In genomic region chr10:34918896-34919295, GRCh38 we compare ENCODE assay signal across 22 cellular contexts.
A peak's percentile ranks its signal among the peaks of the same experiment; 100 is the strongest.
DNase-seq lines count a peak whose midpoint lies in the region; ATAC-seq and TF ChIP-seq lines count a peak whose summit lies in the region.
"Had no signal": no experiment of that assay in that cellular context is flagged by ENCODE, and none has a peak within 500 bp of the region (broad histone marks: within the 10 kb centered on the region; RNA-seq: fewer than 3 reads in every experiment).

No MANE protein-coding gene starts in this region.

- no peaks in the 10 kb centered on the region for H3K36me3 ChIP-seq in SJCRH30
- no peaks in the 10 kb centered on the region for H3K36me3 ChIP-seq in esophagus squamous epithelium
- H3K36me3 ChIP-seq: breast epithelium, upper lobe of left lung had no signal

- H3K27me3 ChIP-seq in SJCRH30: no peaks in the 10 kb centered on the region
- no peaks in the 10 kb centered on the region for H3K27me3 ChIP-seq in esophagus squamous epithelium
- H3K27me3 ChIP-seq: breast epithelium, upper lobe of left lung had no signal

- H3K4me1 ChIP-seq in SJCRH30 (peaks cover 15% of the 10 kb centered on the region), esophagus squamous epithelium (peaks cover 0 to 9% (median 0%) of the 10 kb centered on the region in 3 donors)
- H3K4me1 ChIP-seq: breast epithelium, upper lobe of left lung had no signal

- intact Hi-C loops in esophagus squamous epithelium (cut with DNase I): no loop called here

- no peak for TF ChIP-seq CTCF in esophagus squamous epithelium (IDR thresholded peaks at IDR 0.05)

- WGBS in esophagus squamous epithelium, 2 donors: 86 to 89% methylated on average over 10 to 11 of the region's 12 CpGs

- H3K9me3 ChIP-seq in SJCRH30 (replicated peaks) (no peaks in the 10 kb centered on the region), esophagus squamous epithelium (peaks cover 0 to 3% (median 2%) of the 10 kb centered on the region in 3 donors)

- H3K27ac ChIP-seq in SJCRH30 (peak overlapping the region; percentile 74), esophagus squamous epithelium (no peak overlapping the region)
- H3K27ac ChIP-seq: breast epithelium, epithelial cell of prostate, upper lobe of left lung had no signal

- TF ChIP-seq POLR2A in esophagus squamous epithelium (IDR thresholded peaks at IDR 0.05): no peak

- DNase-seq in NCI-H82 (lab: John Stamatoyannopoulos, UW): peak; percentile 67
- no peak for DNase-seq in NCI-H82 treated with DMSO at 0.1 percent for 48 hours (lab: John Stamatoyannopoulos, UW; ENCODE audit: unreplicated experiment)
- peak; percentile 58 to 77 for DNase-seq in SJCRH30
- peak; percentile 86 for DNase-seq in myocyte (ENCODE audit: low read depth)
- no peak for DNase-seq in esophagus squamous epithelium (lab: John Stamatoyannopoulos, UW)
- DNase-seq: activated B cell treated with CpG ODN at 0.5 μM for 24 hours; activated CD8-positive, alpha-beta memory T cell treated with anti-CD3 and anti-CD28 coated beads for 24 hours; activated naive CD8-positive, alpha-beta T cell treated with anti-CD3 and anti-CD28 coated beads, Interleukin-2, amount 10 ng/mL, durations not matched to agents 7 days and 5 days; C1 segment of cervical spinal cord; dermis blood vessel endothelial cell; MM.1S; NCI-H2081 treated with DMSO at 0.1 percent for 48 hours; right cardiac atrium; Right ventricle myocardium superior; stimulated activated naive CD8-positive, alpha-beta T cell treated with anti-CD3 and anti-CD28 coated beads, Interleukin-15, Interleukin-2, amounts not matched to agents 100 U/mL and 50 U/mL, for 24 hours; T-helper 17 cell; upper lobe of left lung had no signal

- ATAC-seq in HG02623 (IDR thresholded peaks at IDR 0.05; ENCODE audit: unreplicated experiment) (no peak), GM19395 (IDR thresholded peaks at IDR 0.05; ENCODE audit: unreplicated experiment) (no peak), GM21526 (IDR thresholded peaks at IDR 0.05; ENCODE audit: low FRiP score, unreplicated experiment) (no peak)
- ATAC-seq: right cardiac atrium; stimulated activated naive CD8-positive, alpha-beta T cell treated with anti-CD3 and anti-CD28 coated beads, Interleukin-15, Interleukin-2, amounts not matched to agents 100 U/mL and 50 U/mL, for 24 hours; T-helper 17 cell had no signal

- H3K4me3 ChIP-seq in SJCRH30 (peak overlapping the region; percentile 47), esophagus squamous epithelium (no peak overlapping the region)
- H3K4me3 ChIP-seq: breast epithelium, upper lobe of left lung had no signal

Comparison
In these comparisons a context has a peak if more than half of its experiments do, and no peak if none do; other contexts are left out.
1. DNase-seq: peak in NCI-H82 (single experiment), SJCRH30 (2 of 2) and myocyte (single experiment); none in NCI-H82 treated with DMSO at 0.1 percent for 48 hours (single experiment) and esophagus squamous epithelium (single experiment).